1 cellular context compared by ENCODE assay signal in genomic region chr7:129143724-129144094, GRCh38.
TF ChIP-seq lines count a peak whose summit lies in the region.

No MANE protein-coding gene starts in this region.

TF ChIP-seq in GM23338, 12 proteins besides CTCF, POLR2A, EP300 and RAD21 (continued from another document):
- TF ChIP-seq ZNF462 (CRISPR knock-in tag; IDR thresholded peaks at IDR 0.05): no peak
- no peak for TF ChIP-seq STAT1 (IDR thresholded peaks at IDR 0.05; ENCODE audit: unreplicated experiment)
- no peak for TF ChIP-seq NANOG (IDR thresholded peaks at IDR 0.05; ENCODE audit: borderline replicate concordance)
- TF ChIP-seq REST (IDR thresholded peaks at IDR 0.05; ENCODE audit: unreplicated experiment): no peak
- TF ChIP-seq EZH2 (IDR thresholded peaks at IDR 0.05; ENCODE audit: low read depth, unreplicated experiment): no peak
- TF ChIP-seq CREB1 (CRISPR knock-in tag; IDR thresholded peaks at IDR 0.05; ENCODE audit: low read depth): no peak
